In genomic region chr7:22587322-22587721, GRCh38 we compare ENCODE assay signal across 11 cellular contexts.
DNase-seq lines count a peak whose midpoint lies in the region; ATAC-seq and FAIRE-seq lines count a peak whose summit lies in the region.
"Had no signal": no experiment of that assay in that cellular context is flagged by ENCODE, and none has a peak within 500 bp of the region (broad histone marks: within the 10 kb centered on the region; RNA-seq: fewer than 3 reads in every experiment).

No MANE protein-coding gene starts in this region.

- DNase-seq in AG08395 (ENCODE audit: low spot score) (peak; percentile 26), RCC 7860 (ENCODE audit: low spot score) (no peak), germinal center (ENCODE audit: low spot score) (peak; percentile 20), NCI-H2107 (lab: John Stamatoyannopoulos, UW) (no peak), foreskin melanocyte (no peak), NCI-H1930 (lab: John Stamatoyannopoulos, UW) (no peak)
- DNase-seq: NCI-H2227 treated with DMSO at 0.1 percent for 48 hours, right cardiac atrium had no signal

- FAIRE-seq in RCC 7860 (lab: Jason Lieb, UNC) = peak; percentile 42
- FAIRE-seq: keratinocyte had no signal

- peak; percentile 40 for ATAC-seq in GM21619 (IDR thresholded peaks at IDR 0.05; ENCODE audit: unreplicated experiment)
- no peak for ATAC-seq in HG03139 (IDR thresholded peaks at IDR 0.05; ENCODE audit: unreplicated experiment)
- ATAC-seq: right cardiac atrium had no signal

Comparison
In these comparisons a context has a peak if more than half of its experiments do, and no peak if none do; other contexts are left out.
1. DNase-seq: peak in AG08395 (single experiment) and germinal center (single experiment); none in RCC 7860 (single experiment), NCI-H2107 (single experiment), foreskin melanocyte (single experiment) and NCI-H1930 (0 of 2).